Comparison of ENCODE assay signal across 8 cellular contexts in genomic region chrX:136780738-136781137, GRCh38. TPM values are rescaled to one million over a fixed set of nuclear protein-coding genes. Genes with fewer than 3 reads are reported as not detected.
A peak's percentile ranks its signal among the peaks of the same experiment; 100 is the strongest.
DNase-seq lines count a peak whose midpoint lies in the region; ATAC-seq and TF ChIP-seq lines count a peak whose summit lies in the region.

A gene with protein sequence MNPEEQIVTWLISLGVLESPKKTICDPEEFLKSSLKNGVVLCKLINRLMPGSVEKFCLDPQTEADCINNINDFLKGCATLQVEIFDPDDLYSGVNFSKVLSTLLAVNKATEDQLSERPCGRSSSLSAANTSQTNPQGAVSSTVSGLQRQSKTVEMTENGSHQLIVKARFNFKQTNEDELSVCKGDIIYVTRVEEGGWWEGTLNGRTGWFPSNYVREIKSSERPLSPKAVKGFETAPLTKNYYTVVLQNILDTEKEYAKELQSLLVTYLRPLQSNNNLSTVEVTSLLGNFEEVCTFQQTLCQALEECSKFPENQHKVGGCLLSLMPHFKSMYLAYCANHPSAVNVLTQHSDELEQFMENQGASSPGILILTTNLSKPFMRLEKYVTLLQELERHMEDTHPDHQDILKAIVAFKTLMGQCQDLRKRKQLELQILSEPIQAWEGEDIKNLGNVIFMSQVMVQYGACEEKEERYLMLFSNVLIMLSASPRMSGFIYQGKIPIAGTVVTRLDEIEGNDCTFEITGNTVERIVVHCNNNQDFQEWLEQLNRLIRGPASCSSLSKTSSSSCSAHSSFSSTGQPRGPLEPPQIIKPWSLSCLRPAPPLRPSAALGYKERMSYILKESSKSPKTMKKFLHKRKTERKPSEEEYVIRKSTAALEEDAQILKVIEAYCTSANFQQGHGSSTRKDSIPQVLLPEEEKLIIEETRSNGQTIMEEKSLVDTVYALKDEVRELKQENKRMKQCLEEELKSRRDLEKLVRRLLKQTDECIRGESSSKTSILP (minus strand): TSS chrX:136780932. CDS start chrX:136780882, 50 bp downstream.

- H3K27ac Mint-ChIP-seq in MCF 10A (ENCODE audit: low read depth, unreplicated experiment): no peak within 1 kb of the TSS

- H3K4me3 Mint-ChIP-seq in MCF 10A (ENCODE audit: unreplicated experiment): no peak within 1 kb of the TSS

- H3K4me1 Mint-ChIP-seq in MCF 10A (ENCODE audit: insufficient read depth, unreplicated experiment): no peaks in the 10 kb centered on the region

- H3K36me3 Mint-ChIP-seq in MCF 10A (ENCODE audit: insufficient read depth, unreplicated experiment): no peaks in the 10 kb centered on the region

- CTCF ChIA-PET in MCF 10A (lab: Yijun Ruan, JAX): no interaction called here

- no peaks in the 10 kb centered on the region for H3K4me1 ChIP-seq in breast epithelium

- POLR2A ChIA-PET in MCF 10A (lab: Yijun Ruan, JAX): no interaction called here

- peak within 1 kb of the TSS; percentile 41 to 79 for H3K27ac ChIP-seq in breast epithelium

- no peak for DNase-seq in breast epithelium (ENCODE audit: low spot score in 2 of 2)
- no peak for DNase-seq in MCF 10A (ENCODE audit: unreplicated experiment)
- peak; percentile 75 for DNase-seq in NOMO-1 (lab: John Stamatoyannopoulos, UW; ENCODE audit: unreplicated experiment in 2 of 2)
- peak; percentile 47 for DNase-seq in central memory CD4-positive, alpha-beta T cell
- DNase-seq in occipital lobe (lab: John Stamatoyannopoulos, UW): no peak
- DNase-seq in AG08395 (ENCODE audit: low spot score): no peak
- no peak for DNase-seq in AG20443 (ENCODE audit: low spot score)

- peaks cover 22% of the 10 kb centered on the region for H3K27me3 Mint-ChIP-seq in MCF 10A (ENCODE audit: insufficient read depth, unreplicated experiment)

- H3K9me3 ChIP-seq in breast epithelium: no peaks in the 10 kb centered on the region

- no peaks in the 10 kb centered on the region for H3K9me3 Mint-ChIP-seq in MCF 10A (ENCODE audit: unreplicated experiment)

- TF ChIP-seq POLR2A in breast epithelium (IDR thresholded peaks at IDR 0.05): no peak

- TF ChIP-seq CTCF in breast epithelium (IDR thresholded peaks at IDR 0.05) (no peak), MCF 10A (IDR thresholded peaks at IDR 0.05; ENCODE audit: unreplicated experiment) (no peak)

- peak within 1 kb of the TSS; percentile 20 to 55 (median 31) for H3K4me3 ChIP-seq in breast epithelium

- intact Hi-C loops in breast epithelium (cut with DNase I; ENCODE audit: low total_unique reads) (no loop called here), MCF 10A (cut with micrococcal nuclease) (no loop called here)

- no TSS peak for BruUV-seq in MCF 10A (replicated peaks; lab: Mats Ljungman, UMichigan)

- no peak for ATAC-seq in GM19467 (IDR thresholded peaks at IDR 0.05; ENCODE audit: unreplicated experiment)

- no peaks in the 10 kb centered on the region for H3K36me3 ChIP-seq in breast epithelium

- no peaks in the 10 kb centered on the region for H3K27me3 ChIP-seq in breast epithelium

RNA-seq across cellular contexts. Expression of the gene that starts here (rescaled TPM):
- total RNA-seq in breast epithelium (100 to 1,000 TPM in 1 of 3 donors, 10 to 100 TPM in 2; 43.6 to 120 (median 55.8) TPM), MCF 10A (2022) (0.35 and 0.47 TPM in 2 replicates), occipital lobe (23.1 TPM)

Comparison
In these comparisons a context has a peak if more than half of its experiments do, and no peak if none do; other contexts are left out.
1. RNA of the gene that starts here (total RNA-seq): 43.6 to 120 TPM in breast epithelium and 23.1 TPM in occipital lobe (single experiment); 0.35 to 0.47 TPM in MCF 10A; every median in the first group is over 10 times any median in the second.
2. DNase-seq: peak in NOMO-1 (2 of 2) and central memory CD4-positive, alpha-beta T cell (single experiment); none in breast epithelium (0 of 2), MCF 10A (single experiment), occipital lobe (single experiment), AG08395 (single experiment) and AG20443 (single experiment).